12 cellular contexts compared by ENCODE assay signal in the genomic region with DNA sequence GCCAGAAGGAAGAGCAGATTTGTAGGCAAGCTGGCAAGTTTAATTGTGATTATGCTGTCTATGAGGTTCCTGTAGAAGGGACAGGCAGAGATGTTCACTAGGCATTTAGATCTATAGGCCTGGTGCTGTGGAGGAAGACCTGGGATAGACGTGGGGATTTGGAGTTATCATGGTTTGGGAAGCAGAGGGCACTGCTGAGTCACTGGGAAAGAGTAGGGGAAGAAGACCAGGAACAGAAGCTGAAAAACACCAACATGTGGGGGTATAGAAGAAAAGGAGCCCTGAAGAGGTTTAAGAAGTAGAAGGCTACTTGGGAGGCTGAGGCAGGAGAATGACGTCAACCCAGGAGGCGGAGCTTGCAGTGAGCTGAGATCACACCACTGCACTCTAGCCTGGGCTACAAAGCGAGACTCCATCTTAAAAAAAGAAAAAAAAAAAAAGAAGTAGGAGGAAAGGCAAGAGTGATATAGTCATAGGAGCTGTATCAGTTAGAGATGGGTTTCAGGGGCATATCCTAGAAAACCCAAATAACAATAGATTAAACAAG. TPM values are rescaled to one million over a fixed set of nuclear protein-coding genes. Genes with fewer than 3 reads are reported as not detected.
DNase-seq lines count a peak whose midpoint lies in the region; ATAC-seq and TF ChIP-seq lines count a peak whose summit lies in the region.
"Had no signal": no experiment of that assay in that cellular context is flagged by ENCODE, and none has a peak within 500 bp of the region (broad histone marks: within the 10 kb centered on the region; RNA-seq: fewer than 3 reads in every experiment).

No MANE protein-coding gene starts in this region.

- no peak for ATAC-seq in HG03521 (IDR thresholded peaks at IDR 0.05; ENCODE audit: unreplicated experiment)

- no peak overlapping the region for H3K4me3 Mint-ChIP-seq in chondrocyte (ENCODE audit: unreplicated experiment)

- H3K27ac Mint-ChIP-seq in chondrocyte (ENCODE audit: unreplicated experiment) = no peak overlapping the region

- no peaks in the 10 kb centered on the region for H3K36me3 Mint-ChIP-seq in chondrocyte (ENCODE audit: low read depth)

- peak; percentile 9 for TF ChIP-seq CTCF in chondrocyte (IDR thresholded peaks at IDR 0.05)

- peak; percentile 8 for DNase-seq in HCEC 1CT
- peak; percentile 28 for DNase-seq in M059J (ENCODE audit: low read depth)
- DNase-seq in chondrocyte (ENCODE audit: low spot score) = no peak
- peak; percentile 4 for DNase-seq in mesenteric fat pad (ENCODE audit: low spot score)
- DNase-seq in NCI-H510A (lab: John Stamatoyannopoulos, UW) = no peak
- no peak for DNase-seq in DMS79 (lab: John Stamatoyannopoulos, UW)
- DNase-seq: NCI-H1048, NCI-H446 treated with DMSO at 0.1 percent for 48 hours, retina, SHP77 had no signal

- no peaks in the 10 kb centered on the region for H3K27me3 Mint-ChIP-seq in chondrocyte (ENCODE audit: low read depth)

- H3K4me1 Mint-ChIP-seq in chondrocyte (ENCODE audit: low read depth) = no peaks in the 10 kb centered on the region

- peaks cover 3% of the 10 kb centered on the region for H3K9me3 Mint-ChIP-seq in chondrocyte (ENCODE audit: low read depth)

RNA-seq across cellular contexts. Expression of a gene that starts 19.3 kb away (rescaled TPM):
- total RNA-seq in M059J (2014; rRNA removed; shearing (Covaris generic)) = not detected in 2 replicates
- total RNA-seq in chondrocyte = not detected in 3 replicates
- total RNA-seq in mesenteric fat pad = not detected
- total RNA-seq: ascending aorta had no signal

RNA-seq across cellular contexts. Expression of a gene that starts 44.4 kb away (rescaled TPM):
- 117 and 136 TPM in 2 replicates for total RNA-seq in M059J (2014; rRNA removed; shearing (Covaris generic))
- total RNA-seq in chondrocyte = 104 to 105 TPM (median 104 TPM) in 3 replicates
- total RNA-seq in mesenteric fat pad = 76.3 TPM

Comparison
In these comparisons a context has a peak if more than half of its experiments do, and no peak if none do; other contexts are left out.
1. DNase-seq: peak in HCEC 1CT (single experiment), M059J (single experiment) and mesenteric fat pad (single experiment); none in chondrocyte (single experiment), NCI-H510A (single experiment) and DMS79 (single experiment).